Comparison of ENCODE assay signal across 18 cellular contexts in genomic region chrX:42117318-42117717, GRCh38.
DNase-seq lines count a peak whose midpoint lies in the region; ATAC-seq, FAIRE-seq and TF ChIP-seq lines count a peak whose summit lies in the region.
"Had no signal": no experiment of that assay in that cellular context is flagged by ENCODE, and none has a peak within 500 bp of the region (broad histone marks: within the 10 kb centered on the region; RNA-seq: fewer than 3 reads in every experiment).

No MANE protein-coding gene starts in this region.

- WGBS in GM12878 (ENCODE audit: insufficient coverage, insufficient replicate concordance, low lambda C conversion rate, missing lambda C conversion rate) = 25% methylated on average over 2 of the region's 2 CpGs

- H3K9ac ChIP-seq in GM12878 (ENCODE audit: control insufficient read depth, insufficient read depth, low read length) = no peak overlapping the region

- no peak for TF ChIP-seq RAD21 in GM12878 (IDR thresholded peaks at IDR 0.05; ENCODE audit: insufficient read depth, low read depth, low read length)

- no peak overlapping the region for H3K4me2 ChIP-seq in GM12878 (ENCODE audit: control insufficient read depth, insufficient read depth)

- H3K27ac ChIP-seq in GM12878 (ENCODE audit: control insufficient read depth, insufficient read depth) = no peak overlapping the region
- H3K27ac ChIP-seq: SJCRH30 had no signal

- no peaks in the 10 kb centered on the region for H3K4me1 ChIP-seq in GM12878 (ENCODE audit: control insufficient read depth, insufficient read depth, low read length)

- ATAC-seq in GM19035 (IDR thresholded peaks at IDR 0.05; ENCODE audit: unreplicated experiment) (peak; percentile 67), GM21529 (IDR thresholded peaks at IDR 0.05; ENCODE audit: unreplicated experiment) (peak; percentile 88), HG03159 (IDR thresholded peaks at IDR 0.05; ENCODE audit: unreplicated experiment) (peak; percentile 79), GM12878 (peak; percentile 93), HG02610 (IDR thresholded peaks at IDR 0.05; ENCODE audit: unreplicated experiment) (no peak)
- ATAC-seq: activated T-cell treated with anti-CD3 and anti-CD28 coated beads, Interleukin-2, amount 50 U/mL, for 72 hours had no signal

- RAD21 ChIA-PET in GM12878 (lab: Charles Lee; ENCODE audit: unreplicated experiment) = no interaction called here

- no peaks in the 10 kb centered on the region for H3K27me3 ChIP-seq in GM12878 (replicated peaks in 1 of 2; ENCODE audit: control insufficient read depth in 2 of 2, insufficient read depth in 2 of 2, low read length in 1 of 2)
- H3K27me3 ChIP-seq: SJCRH30 had no signal

- FAIRE-seq in GM12878 (lab: Jason Lieb, UNC) = peak; percentile 72
- FAIRE-seq: endometrium had no signal

- POLR2A ChIA-PET in GM12878 (lab: Charles Lee) = no interaction called here

- H3K4me3 ChIP-seq in GM12878 = no peak overlapping the region
- H3K4me3 ChIP-seq: lung, SJCRH30 had no signal

- CTCF ChIA-PET in GM12878 (lab: Yijun Ruan, JAX) = no interaction called here

- TF ChIP-seq POLR2A in GM12878 (IDR thresholded peaks at IDR 0.05; ENCODE audit: low read depth, low read length) = no peak

- in situ Hi-C loops in GM12878 (cut with MboI) = no loop called here

- SMC1A ChIA-PET in GM12878 (lab: Charles Lee; ENCODE audit: uncharacterized antibody, unreplicated experiment) = no interaction called here

- no peak for TF ChIP-seq CTCF in GM12878 (IDR thresholded peaks at IDR 0.05 in 2 of 3, conservative IDR thresholded peaks at IDR 0.05 in 1 of 3; ENCODE audit: control insufficient read depth in 2 of 3, extremely low read depth in 1 of 3, insufficient read depth in 1 of 3, low read depth in 3 of 3, low read length in 3 of 3)

- H4K20me1 ChIP-seq in GM12878 (ENCODE audit: control insufficient read depth, insufficient read depth) = no peaks in the 10 kb centered on the region

- BruUV-seq in GM12878 (replicated peaks; lab: Mats Ljungman, UMichigan) = no TSS peak

- H3K36me3 ChIP-seq in GM12878 (ENCODE audit: control insufficient read depth in 2 of 2, insufficient read depth in 2 of 2, low read length in 1 of 2) = no peaks in the 10 kb centered on the region
- H3K36me3 ChIP-seq: SJCRH30 had no signal

- TF ChIP-seq EP300 in GM12878 (IDR thresholded peaks at IDR 0.05; ENCODE audit: borderline replicate concordance in 1 of 2, control insufficient read depth in 1 of 2, low read depth in 2 of 2, low read length in 2 of 2) = no peak

- intact Hi-C loops in GM12878 (cut with micrococcal nuclease; ENCODE audit: unreplicated experiment) = no loop called here

- no peak overlapping the region for H2AFZ ChIP-seq in GM12878 (ENCODE audit: control insufficient read depth, low read depth, low read length)

- DNase-seq in GM12878 (ENCODE audit: low read depth, low spot score) (no peak), NCI-H510A (lab: John Stamatoyannopoulos, UW) (no peak), DMS114 treated with DMSO at 0.1 percent for 48 hours (lab: John Stamatoyannopoulos, UW; ENCODE audit: unreplicated experiment) (no peak), occipital lobe (lab: John Stamatoyannopoulos, UW) (no peak)
- DNase-seq: activated CD4-positive, alpha-beta T cell treated with anti-CD3 and anti-CD28 coated beads, Interleukin-2, amount 10 ng/mL, durations not matched to agents 7 days and 5 days; activated T-cell treated with anti-CD3 and anti-CD28 coated beads, Interleukin-2, amount 50 U/mL, for 72 hours; DMS153; foreskin melanocyte; NCI-H226; nephron progenitor cell; SJCRH30; trophoblast cell had no signal

- H3K79me2 ChIP-seq in GM12878 (ENCODE audit: control insufficient read depth, insufficient read depth, low read length) = no peaks in the 10 kb centered on the region

- no peaks in the 10 kb centered on the region; the same call in 2 of the 3 replicates for H3K9me3 ChIP-seq in GM12878 (replicated peaks; ENCODE audit: control insufficient read depth, insufficient read depth, low read length)
- H3K9me3 ChIP-seq: SJCRH30 had no signal

TF ChIP-seq in GM12878, 131 proteins besides CTCF, POLR2A, EP300 and RAD21:
- TF ChIP-seq SPI1 (IDR thresholded peaks at IDR 0.05; ENCODE audit: borderline replicate concordance, insufficient read depth, low read depth, low read length) (peak; percentile 66; the same call in 1 of the 2 replicates), MTA2 (IDR thresholded peaks at IDR 0.05; ENCODE audit: low read depth) (no peak)
